Comparison of ENCODE assay signal across 6 cellular contexts in the genomic region with DNA sequence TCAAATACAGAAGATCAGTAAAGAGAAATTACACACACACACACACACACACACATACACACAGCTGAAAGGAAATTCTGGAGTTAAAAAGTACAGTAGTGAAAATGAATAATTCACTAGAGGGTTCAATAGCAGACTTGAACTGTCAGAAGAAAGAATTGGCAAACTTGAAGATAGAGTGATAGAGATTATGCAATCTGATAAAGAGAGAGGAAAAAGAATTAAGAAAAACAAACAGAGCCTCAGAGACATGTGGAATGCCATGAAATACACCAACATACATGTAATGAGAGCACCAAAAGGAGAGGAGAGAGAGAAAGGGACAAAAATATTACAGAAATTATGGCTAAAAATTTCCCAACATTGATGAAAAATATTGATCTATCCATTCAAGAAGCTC.
"Had no signal": no experiment of that assay in that cellular context is flagged by ENCODE, and none has a peak within 500 bp of the region (broad histone marks: within the 10 kb centered on the region; RNA-seq: fewer than 3 reads in every experiment).

No MANE protein-coding gene starts in this region.

- DNase-seq: IMR-90, KBM-7, KG1 had no signal

- H3K27ac ChIP-seq: HL-60, KMS-11 had no signal

- H3K4me2 ChIP-seq: KMS-11 had no signal

- H3K9ac ChIP-seq: KMS-11 had no signal

- FAIRE-seq: HTR-8/SVneo had no signal
